24 cellular contexts compared by ENCODE assay signal in genomic region chr5:62461561-62461960, GRCh38.
"Had no signal": no experiment of that assay in that cellular context is flagged by ENCODE, and none has a peak within 500 bp of the region (broad histone marks: within the 10 kb centered on the region; RNA-seq: fewer than 3 reads in every experiment).

No MANE protein-coding gene starts in this region.

- ATAC-seq: heart left ventricle; left lobe of liver; mucosa of descending colon; naive thymus-derived CD4-positive, alpha-beta T cell; natural killer cell treated with Interleukin-12 subunit alpha and Interleukin-12 subunit beta and Interleukin-15 and Interleukin-18, amount 100 ng/mL, for 72 hours; right lobe of liver had no signal

- H3K9me3 ChIP-seq: heart left ventricle, mucosa of descending colon, ovary, right atrium auricular region, right lobe of liver, suprapubic skin, thoracic aorta, tibial artery, uterus had no signal

- H3K27me3 Mint-ChIP-seq: naive thymus-derived CD4-positive, alpha-beta T cell; natural killer cell treated with Interleukin-12 subunit alpha and Interleukin-12 subunit beta and Interleukin-15 and Interleukin-18, amount 100 ng/mL, for 72 hours; progenitor cell of endocrine pancreas; stimulated activated naive CD8-positive, alpha-beta T cell treated with anti-CD3 and anti-CD28 coated beads, Interleukin-15, Interleukin-2, amounts not matched to agents 100 ng/mL and 50 ng/mL, for 24 hours had no signal

- H3K27ac ChIP-seq: heart left ventricle, right atrium auricular region, right lobe of liver, suprapubic skin, thoracic aorta, tibial artery, uterus had no signal

- H3K27me3 ChIP-seq: heart left ventricle, ovary, right atrium auricular region, right lobe of liver, suprapubic skin, tibial artery, uterus had no signal

- H3K9me3 Mint-ChIP-seq: naive thymus-derived CD4-positive, alpha-beta T cell; natural killer cell treated with Interleukin-12 subunit alpha and Interleukin-12 subunit beta and Interleukin-15 and Interleukin-18, amount 100 ng/mL, for 72 hours; stimulated activated naive CD8-positive, alpha-beta T cell treated with anti-CD3 and anti-CD28 coated beads, Interleukin-15, Interleukin-2, amounts not matched to agents 100 ng/mL and 50 ng/mL, for 24 hours had no signal

- H3K36me3 Mint-ChIP-seq: natural killer cell treated with Interleukin-12 subunit alpha and Interleukin-12 subunit beta and Interleukin-15 and Interleukin-18, amount 100 ng/mL, for 72 hours had no signal

- H3K27ac Mint-ChIP-seq: natural killer cell treated with Interleukin-12 subunit alpha and Interleukin-12 subunit beta and Interleukin-15 and Interleukin-18, amount 100 ng/mL, for 72 hours; progenitor cell of endocrine pancreas; stimulated activated naive CD8-positive, alpha-beta T cell treated with anti-CD3 and anti-CD28 coated beads, Interleukin-15, Interleukin-2, amounts not matched to agents 100 ng/mL and 50 ng/mL, for 24 hours had no signal

- H3K4me3 ChIP-seq: heart left ventricle, lung, mucosa of descending colon, ovary, right atrium auricular region, right lobe of liver, suprapubic skin, thoracic aorta, tibial artery, uterus had no signal

- H3K4me3 Mint-ChIP-seq: naive thymus-derived CD4-positive, alpha-beta T cell; natural killer cell treated with Interleukin-12 subunit alpha and Interleukin-12 subunit beta and Interleukin-15 and Interleukin-18, amount 100 ng/mL, for 72 hours; stimulated activated naive CD8-positive, alpha-beta T cell treated with anti-CD3 and anti-CD28 coated beads, Interleukin-15, Interleukin-2, amounts not matched to agents 100 ng/mL and 50 ng/mL, for 24 hours had no signal

- DNase-seq: heart left ventricle; hypothalamus; kidney glomerular epithelial cell; left cardiac atrium; midbrain; mucosa of descending colon; naive thymus-derived CD4-positive, alpha-beta T cell; ovary; right lobe of liver; stimulated activated CD4-positive, alpha-beta T cell treated with anti-CD3 and anti-CD28 coated beads, Interleukin-12 subunit alpha, Interleukin-12 subunit beta, amount 100 ng/mL, for 4 hours; stimulated activated CD4-positive, alpha-beta T cell treated with anti-CD3 and anti-CD28 coated beads, Interleukin-15, amount 100 ng/mL, for 24 hours; stimulated activated CD4-positive, alpha-beta T cell treated with anti-CD3 and anti-CD28 coated beads, Interleukin-2, amount 100 ng/mL, for 24 hours; stimulated activated CD4-positive, alpha-beta T cell treated with anti-CD3 and anti-CD28 coated beads, Interleukin-4, amount 100 ng/mL, for 1 hour; stimulated activated naive CD4-positive, alpha-beta T cell; tibial artery; uterus had no signal

- H3K36me3 ChIP-seq: ovary, right atrium auricular region, suprapubic skin, thoracic aorta, tibial artery, uterus had no signal

- H3K4me1 ChIP-seq: right lobe of liver, tibial artery had no signal
